In the genomic region with DNA sequence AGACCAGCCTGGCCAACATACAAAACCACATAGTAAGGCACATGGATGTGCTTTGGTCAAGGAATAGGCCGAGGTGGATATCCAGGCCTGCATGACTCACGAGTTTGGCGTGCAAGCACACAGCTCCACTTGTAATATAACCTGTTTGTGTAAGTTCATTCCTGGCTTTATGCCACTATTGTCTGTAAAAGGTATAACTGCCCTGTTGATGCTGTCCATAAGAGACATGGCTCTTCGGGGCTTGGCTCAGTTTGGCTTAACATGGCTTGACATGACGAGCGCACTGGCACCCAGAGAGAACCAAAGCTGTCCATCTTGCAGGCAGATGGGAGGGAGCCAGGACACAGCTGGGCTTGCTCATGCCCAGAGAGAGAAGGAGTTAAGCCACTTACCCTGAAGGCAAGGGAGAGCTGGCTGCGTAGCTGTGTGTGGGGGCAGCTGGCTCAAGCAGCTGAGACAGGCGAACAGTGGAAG, we compare ENCODE assay signal across 8 cellular contexts.
DNase-seq lines count a peak whose midpoint lies in the region; TF ChIP-seq lines count a peak whose summit lies in the region.
"Not testable (repeated sequence)": the region's sequence is repeated elsewhere in the genome, so short reads cannot be mapped to it uniquely, and the experiment has no call there.

No MANE protein-coding gene starts in this region.

- H3K4me3 Mint-ChIP-seq in osteocyte (ENCODE audit: unreplicated experiment), result not testable (repeated sequence)

- not testable (repeated sequence) for TF ChIP-seq POLR2A in thyroid gland (IDR thresholded peaks at IDR 0.05)

- H3K9me3 ChIP-seq in thyroid gland, result not testable (repeated sequence)

- peak overlapping the region in 2 of 3 donors; percentile 15 to 46 for H3K27ac ChIP-seq in thyroid gland

- not testable (repeated sequence) for H3K4me3 ChIP-seq in epithelial cell of proximal tubule (ENCODE audit: low read depth, low read length); thyroid gland (replicated peaks in 1 of 3)

- not testable (repeated sequence) for TF ChIP-seq CTCF in epithelial cell of proximal tubule (conservative IDR thresholded peaks at IDR 0.05; ENCODE audit: low read depth, low read length); osteocyte (IDR thresholded peaks at IDR 0.05); thyroid gland (IDR thresholded peaks at IDR 0.05)

- 34 to 43% methylated on average over 8 of the region's 8 CpGs for WGBS in thyroid gland, 2 donors

- intact Hi-C loops in thyroid gland (cut with DNase I), result loop anchor here (10.0 kb wide), 1 partner anchor 222 kb away; no protein-coding TSS in a partner anchor

- H3K27ac Mint-ChIP-seq in osteocyte (ENCODE audit: unreplicated experiment), result peak overlapping the region; percentile 84

- H3K9me3 Mint-ChIP-seq in osteocyte (ENCODE audit: unreplicated experiment), result not testable (repeated sequence)

- H3K36me3 ChIP-seq in thyroid gland, result not testable (repeated sequence)

- not testable (repeated sequence) for H3K27me3 ChIP-seq in thyroid gland

- DNase-seq in DMS 273 (lab: John Stamatoyannopoulos, UW; ENCODE audit: unreplicated experiment) (peak; percentile 63), HT1080 (ENCODE audit: low read depth) (peak; percentile 85), NCI-H82 (lab: John Stamatoyannopoulos, UW) (peak; percentile 97), amniotic stem cell (lab: John Stamatoyannopoulos, UW) (peak; percentile 13), epithelial cell of proximal tubule (ENCODE audit: low read depth) (peak; percentile 22), islet precursor cell (peak; percentile 79), thyroid gland (peak; percentile 69 to 74)
- DNase-seq in osteocyte (ENCODE audit: extremely low spot score, unreplicated experiment), result not testable (repeated sequence)

- H3K36me3 Mint-ChIP-seq in osteocyte (ENCODE audit: unreplicated experiment), result not testable (repeated sequence)

- H3K4me1 ChIP-seq in thyroid gland, result not testable (repeated sequence)

- peaks cover 18% of the 10 kb centered on the region for H3K4me1 Mint-ChIP-seq in osteocyte (ENCODE audit: unreplicated experiment)

- H3K27me3 Mint-ChIP-seq in osteocyte (ENCODE audit: unreplicated experiment), result peaks cover 15% of the 10 kb centered on the region
